23 cellular contexts compared by ENCODE assay signal in the genomic region with DNA sequence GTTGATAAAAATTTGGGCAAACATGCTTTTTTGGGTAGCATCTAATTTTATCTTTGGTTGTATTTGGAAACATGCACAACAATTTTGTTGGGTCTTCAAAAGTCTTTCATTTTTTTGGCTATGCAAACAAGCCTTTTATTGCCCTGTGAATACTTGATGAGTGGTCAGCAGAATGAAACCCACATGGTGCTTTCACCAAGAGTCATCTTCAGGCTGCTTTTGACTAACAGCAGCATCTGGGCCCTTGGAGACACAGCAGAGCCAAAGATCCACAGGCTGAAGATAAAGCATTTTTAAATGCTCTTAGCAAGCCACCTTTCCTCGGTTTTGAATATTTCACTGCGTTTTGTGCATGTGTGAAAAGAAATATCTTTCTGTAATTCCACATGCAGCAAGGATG.
A peak's percentile ranks its signal among the peaks of the same experiment; 100 is the strongest.
DNase-seq lines count a peak whose midpoint lies in the region; ATAC-seq and TF ChIP-seq lines count a peak whose summit lies in the region.
"Had no signal": no experiment of that assay in that cellular context is flagged by ENCODE, and none has a peak within 500 bp of the region (broad histone marks: within the 10 kb centered on the region; RNA-seq: fewer than 3 reads in every experiment).

No MANE protein-coding gene starts in this region.

- H3K4me1 ChIP-seq in GM23248 (ENCODE audit: insufficient read depth) (no peaks in the 10 kb centered on the region), hepatocyte (ENCODE audit: insufficient read depth) (peaks cover 15% of the 10 kb centered on the region), A673 (ENCODE audit: insufficient read depth, low read length, poor library complexity, severe bottlenecking) (no peaks in the 10 kb centered on the region)
- H3K4me1 ChIP-seq: A549, BLaER1 had no signal

- no peak overlapping the region for H3K27ac ChIP-seq in GM23248
- peak overlapping the region; percentile 70 for H3K27ac ChIP-seq in hepatocyte
- H3K27ac ChIP-seq in A673 (ENCODE audit: low read depth, low read length, poor library complexity, severe bottlenecking) = no peak overlapping the region
- H3K27ac ChIP-seq: A549, BLaER1, PC-9, RWPE1 had no signal

- H3K9me2 ChIP-seq in GM23248 (ENCODE audit: insufficient read depth) (no peaks in the 10 kb centered on the region), hepatocyte (replicated peaks; ENCODE audit: insufficient read depth) (no peaks in the 10 kb centered on the region)

- H4K20me1 ChIP-seq in GM23248 (ENCODE audit: insufficient read depth) (no peaks in the 10 kb centered on the region), hepatocyte (ENCODE audit: insufficient read depth, poor library complexity, severe bottlenecking) (no peaks in the 10 kb centered on the region)
- H4K20me1 ChIP-seq: BLaER1 had no signal

- H3K27me3 ChIP-seq in BJ (ENCODE audit: control insufficient read depth, insufficient read depth, low read length) = no peaks in the 10 kb centered on the region
- H3K27me3 ChIP-seq in GM23248 (replicated peaks; ENCODE audit: insufficient read depth) = no peaks in the 10 kb centered on the region
- H3K27me3 ChIP-seq in hepatocyte = no peaks in the 10 kb centered on the region
- H3K27me3 ChIP-seq in A673 (replicated peaks; ENCODE audit: insufficient read depth, low read depth, low read length, poor library complexity) = peaks cover 4% of the 10 kb centered on the region
- H3K27me3 ChIP-seq: BLaER1, MG63 had no signal

- no peak for ATAC-seq in HG03139 (IDR thresholded peaks at IDR 0.05; ENCODE audit: unreplicated experiment)
- ATAC-seq: A549, HCT116 had no signal

- TF ChIP-seq CTCF in BJ (IDR thresholded peaks at IDR 0.05; ENCODE audit: insufficient read depth, low read depth, low read length) = no peak
- TF ChIP-seq CTCF in hepatocyte (IDR thresholded peaks at IDR 0.05; ENCODE audit: poor library complexity) = no peak
- no peak for TF ChIP-seq CTCF in A673 (conservative IDR thresholded peaks at IDR 0.05; ENCODE audit: low read depth, low read length)

- intact Hi-C loops in A673 (cut with micrococcal nuclease; ENCODE audit: unreplicated experiment) = no loop called here

- H3K4me2 ChIP-seq in GM23248 (ENCODE audit: unreplicated experiment) (no peak overlapping the region), hepatocyte (no peak overlapping the region)
- H3K4me2 ChIP-seq: A549, BLaER1, PC-9 had no signal

- CTCF ChIA-PET in BJ (lab: Yijun Ruan, JAX) = no interaction called here
- CTCF ChIA-PET in A673 (lab: Charles Lee) = no interaction called here

- no peaks in the 10 kb centered on the region for H3K36me3 ChIP-seq in BJ (ENCODE audit: control insufficient read depth, insufficient read depth, low read length)
- no peaks in the 10 kb centered on the region for H3K36me3 ChIP-seq in GM23248 (ENCODE audit: low read depth)
- no peaks in the 10 kb centered on the region for H3K36me3 ChIP-seq in hepatocyte (replicated peaks; ENCODE audit: insufficient read depth, low read depth)
- H3K36me3 ChIP-seq in A673 (ENCODE audit: insufficient read depth, low read length, poor library complexity, severe bottlenecking) = no peaks in the 10 kb centered on the region
- H3K36me3 ChIP-seq: BLaER1, MG63 had no signal

- no peak overlapping the region for H3K4me3 ChIP-seq in BJ (ENCODE audit: low read depth, low read length)
- H3K4me3 ChIP-seq in GM23248 = no peak overlapping the region
- no peak overlapping the region for H3K4me3 ChIP-seq in hepatocyte
- no peak overlapping the region for H3K4me3 ChIP-seq in A673 (ENCODE audit: low read depth, low read length, poor library complexity, severe bottlenecking)
- H3K4me3 ChIP-seq: A549, BLaER1, MG63, PC-9 had no signal

- DNase-seq in BJ (ENCODE audit: low read depth) (peak; percentile 24), GM23248 (peak; percentile 35), hepatocyte (ENCODE audit: low spot score) (no peak), OCI-M2 (lab: John Stamatoyannopoulos, UW; ENCODE audit: unreplicated experiment) (no peak), A673 (ENCODE audit: low spot score) (no peak), iPS-NIHi11 (ENCODE audit: low spot score) (no peak)
- DNase-seq: CD4-positive, CD25-positive, alpha-beta regulatory T cell; DMS53; KBM-7; MG63; NCI-H2029; NCI-H446; NCI-H524 treated with DMSO at 0.1 percent for 48 hours; NCI-H774; NK-92 treated with Interleukin-12 subunit alpha and Interleukin-12 subunit beta, amount 100 ng/mL, for 24 hours; PC-9; SHP77; T-helper 1 cell had no signal

- in situ Hi-C loops in GM23248 (cut with MboI) = no loop called here

- no peaks in the 10 kb centered on the region for H3F3A ChIP-seq in GM23248 (ENCODE audit: insufficient read depth)

- H3K79me2 ChIP-seq in GM23248 (ENCODE audit: insufficient read depth) = no peaks in the 10 kb centered on the region
- no peaks in the 10 kb centered on the region for H3K79me2 ChIP-seq in hepatocyte

- POLR2A ChIA-PET in BJ (lab: Charles Lee) (no interaction called here), A673 (lab: Charles Lee; ENCODE audit: low non-redundant PET) (interaction anchor here (0.7 kb wide), 1 partner anchor 20 kb away, joined by 3 read pairs; no protein-coding TSS in a partner anchor)

- WGBS in GM23248 (ENCODE audit: low coverage in 1 of 2, low lambda C conversion rate in 2 of 2, missing lambda C conversion rate in 2 of 2), 2 experiments = 0 to 2% methylated on average over 2 of the region's 2 CpGs
- WGBS in hepatocyte (ENCODE audit: low lambda C conversion rate, missing lambda C conversion rate) = 45% methylated on average over 2 of the region's 2 CpGs

- H3K9me3 ChIP-seq in GM23248 (ENCODE audit: low read depth) (no peaks in the 10 kb centered on the region), hepatocyte (ENCODE audit: low read depth) (no peaks in the 10 kb centered on the region), A673 (ENCODE audit: low read depth, low read length, poor library complexity, severe bottlenecking) (no peaks in the 10 kb centered on the region)
- H3K9me3 ChIP-seq: A549, MG63 had no signal

- H3K9ac ChIP-seq in GM23248 = no peak overlapping the region
- H3K9ac ChIP-seq: BLaER1 had no signal

- BruUV-seq in A673 (replicated peaks; lab: Mats Ljungman, UMichigan) = no TSS peak

- H2AFZ ChIP-seq in GM23248 (no peak overlapping the region), hepatocyte (no peak overlapping the region)
- H2AFZ ChIP-seq: PC-9 had no signal

Comparison
In these comparisons a context has a peak if more than half of its experiments do, and no peak if none do; other contexts are left out.
1. DNase-seq: peak in BJ (single experiment) and GM23248 (single experiment); none in hepatocyte (single experiment), OCI-M2 (single experiment), A673 (single experiment) and iPS-NIHi11 (single experiment).